Comparison of ENCODE assay signal across 37 cellular contexts in the genomic region with DNA sequence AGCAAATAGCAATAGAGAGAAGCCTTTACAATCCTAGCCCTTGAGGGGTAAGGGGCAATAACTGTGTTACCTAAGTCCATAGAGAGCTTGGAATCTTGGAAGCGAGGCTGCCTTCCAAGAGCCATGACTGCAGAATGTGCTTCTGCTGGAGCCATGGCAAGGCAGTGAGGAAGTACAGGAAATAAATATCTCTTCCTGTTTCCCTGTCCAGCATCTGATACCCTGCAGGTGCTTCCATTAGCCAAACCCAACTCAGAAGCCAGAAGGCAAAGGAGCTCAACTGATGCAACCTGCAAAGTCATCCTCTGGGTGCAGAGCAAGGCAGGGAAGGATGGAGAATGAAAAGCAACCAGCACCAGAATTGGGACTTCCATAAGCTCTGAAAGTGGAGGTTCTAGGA. TPM values are rescaled to one million over a fixed set of nuclear protein-coding genes. Genes with fewer than 3 reads are reported as not detected.
"Had no signal": no experiment of that assay in that cellular context is flagged by ENCODE, and none has a peak within 500 bp of the region (broad histone marks: within the 10 kb centered on the region; RNA-seq: fewer than 3 reads in every experiment).

No MANE protein-coding gene starts in this region.

- H3K4me3 ChIP-seq: PC-9 had no signal

- FAIRE-seq: bronchial epithelial cell, RCC 7860 had no signal

- H3K9me3 Mint-ChIP-seq: activated CD4-positive, alpha-beta memory T cell treated with anti-CD3 and anti-CD28 coated beads, Interleukin-2, amount 10 ng/mL, durations not matched to agents 7 days and 5 days; activated naive CD4-positive, alpha-beta T cell treated with anti-CD3 and anti-CD28 coated beads, Interleukin-2, amount 10 ng/mL, durations not matched to agents 7 days and 5 days; activated naive CD8-positive, alpha-beta T cell treated with anti-CD3 and anti-CD28 coated beads, Interleukin-2, amount 50 U/mL, for 24 hours; brain; T-cell had no signal

- H2AFZ ChIP-seq: PC-9 had no signal

- H3K4me3 Mint-ChIP-seq: activated CD4-positive, alpha-beta memory T cell treated with anti-CD3 and anti-CD28 coated beads, Interleukin-2, amount 10 ng/mL, durations not matched to agents 7 days and 5 days; activated CD8-positive, alpha-beta memory T cell treated with anti-CD3 and anti-CD28 coated beads, Interleukin-2, amount 10 ng/mL, durations not matched to agents 7 days and 5 days; activated naive CD4-positive, alpha-beta T cell treated with anti-CD3 and anti-CD28 coated beads, Interleukin-2, amount 10 ng/mL, durations not matched to agents 7 days and 5 days; activated naive CD8-positive, alpha-beta T cell; activated naive CD8-positive, alpha-beta T cell treated with anti-CD3 and anti-CD28 coated beads, Interleukin-2, amount 50 U/mL, for 24 hours; brain; T-cell; T-helper 17 cell had no signal

- H3K9ac ChIP-seq: KMS-11 had no signal

- H3K27ac Mint-ChIP-seq: activated CD4-positive, alpha-beta memory T cell treated with anti-CD3 and anti-CD28 coated beads, Interleukin-2, amount 10 ng/mL, durations not matched to agents 7 days and 5 days; activated CD8-positive, alpha-beta memory T cell treated with anti-CD3 and anti-CD28 coated beads, Interleukin-2, amount 10 ng/mL, durations not matched to agents 7 days and 5 days; activated naive CD4-positive, alpha-beta T cell treated with anti-CD3 and anti-CD28 coated beads, Interleukin-2, amount 10 ng/mL, durations not matched to agents 7 days and 5 days; activated naive CD8-positive, alpha-beta T cell; activated naive CD8-positive, alpha-beta T cell treated with anti-CD3 and anti-CD28 coated beads, Interleukin-2, amount 50 U/mL, for 24 hours; brain; T-cell; T-helper 17 cell had no signal

- H3K36me3 ChIP-seq: WERI-Rb-1 had no signal

- H3K36me3 Mint-ChIP-seq: activated CD8-positive, alpha-beta memory T cell treated with anti-CD3 and anti-CD28 coated beads, Interleukin-2, amount 10 ng/mL, durations not matched to agents 7 days and 5 days; activated naive CD4-positive, alpha-beta T cell treated with anti-CD3 and anti-CD28 coated beads, Interleukin-2, amount 10 ng/mL, durations not matched to agents 7 days and 5 days; activated naive CD8-positive, alpha-beta T cell; brain; T-cell had no signal

- H3K4me2 ChIP-seq: KMS-11, PC-9 had no signal

- DNase-seq: activated CD4-positive, alpha-beta memory T cell treated with anti-CD3 and anti-CD28 coated beads, Interleukin-2, amount 10 ng/mL, durations not matched to agents 7 days and 5 days; activated CD4-positive, alpha-beta T cell treated with anti-CD3 and anti-CD28 coated beads for 1 hour; activated CD4-positive, alpha-beta T cell treated with anti-CD3 and anti-CD28 coated beads for 48 hours; activated CD4-positive, CD25-positive, alpha-beta regulatory T cell; activated CD8-positive, alpha-beta memory T cell treated with anti-CD3 and anti-CD28 coated beads for 24 hours; activated CD8-positive, alpha-beta memory T cell treated with anti-CD3 and anti-CD28 coated beads, Interleukin-2, amount 10 ng/mL, durations not matched to agents 7 days and 5 days; activated CD8-positive, alpha-beta memory T cell treated with anti-CD3 and anti-CD28 coated beads, Interleukin-2, amount 50 U/mL, for 48 hours; activated effector memory CD4-positive, alpha-beta T cell treated with Interleukin-2 at 50 U/mL for 16 hours; activated naive CD4-positive, alpha-beta T cell treated with anti-CD3 and anti-CD28 coated beads, Interleukin-2, amount 10 ng/mL, durations not matched to agents 7 days and 5 days; activated naive CD8-positive, alpha-beta T cell treated with anti-CD3 and anti-CD28 coated beads, Interleukin-2, amount 50 U/mL, for 24 hours; activated T-cell treated with anti-CD3 and anti-CD28 coated beads, Interleukin-2, amount 50 U/mL, for 48 hours; anterior cingulate cortex; caudate nucleus; MM.1S; MV-4-11; NCI-H1092; NCI-H1436 treated with DMSO at 0.1 percent for 48 hours; NCI-H1694 treated with DMSO at 0.1 percent for 48 hours; NCI-H2029; NCI-H345; NCI-H524 treated with DMSO at 0.1 percent for 48 hours; NCI-H748 treated with DMSO at 0.1 percent for 48 hours; NK-92 treated with Interleukin-12 subunit alpha and Interleukin-12 subunit beta, amount 100 ng/mL, for 24 hours; PC-9; SIG-M5; T-cell; T-helper 17 cell; WERI-Rb-1 had no signal

- H3K27ac ChIP-seq: KMS-11, PC-9, RWPE1, WERI-Rb-1 had no signal

- ATAC-seq: activated CD8-positive, alpha-beta memory T cell treated with anti-CD3 and anti-CD28 coated beads, Interleukin-2, amount 10 ng/mL, durations not matched to agents 7 days and 5 days; activated naive CD8-positive, alpha-beta T cell treated with anti-CD3 and anti-CD28 coated beads, Interleukin-2, amount 50 U/mL, for 24 hours; Right ventricle myocardium inferior; SK-N-SH treated with all-trans-retinoic acid at 6 μM for 48 hours; T-cell; T-helper 17 cell had no signal

RNA-seq across cellular contexts. Expression of gene KLHL31, which starts 41.0 kb away (rescaled TPM):
- total RNA-seq: LHCN-M2 had no signal
